ENCODE assay signal across 22 cellular contexts in genomic region chr1:215279682-215280081, GRCh38.
DNase-seq lines count a peak whose midpoint lies in the region; ATAC-seq and TF ChIP-seq lines count a peak whose summit lies in the region.
"Had no signal": no experiment of that assay in that cellular context is flagged by ENCODE, and none has a peak within 500 bp of the region (broad histone marks: within the 10 kb centered on the region; RNA-seq: fewer than 3 reads in every experiment).

No MANE protein-coding gene starts in this region.

- TF ChIP-seq CTCF in epithelial cell of proximal tubule (conservative IDR thresholded peaks at IDR 0.05; ENCODE audit: low read depth, low read length), result no peak

- H3K4me3 ChIP-seq in epithelial cell of proximal tubule (ENCODE audit: low read depth, low read length), result no peak overlapping the region
- H3K4me3 ChIP-seq: GM12878, GM23248, HAP-1 had no signal

- ATAC-seq in HG03378 (IDR thresholded peaks at IDR 0.05; ENCODE audit: unreplicated experiment), result no peak
- ATAC-seq: GM12878, SK-N-SH treated with all-trans-retinoic acid at 6 μM for 48 hours had no signal

- DNase-seq in DMS 273 (lab: John Stamatoyannopoulos, UW; ENCODE audit: unreplicated experiment) (peak; percentile 26), DMS 273 treated with DMSO at 0.1 percent for 48 hours (lab: John Stamatoyannopoulos, UW) (no peak), SHP77 (lab: John Stamatoyannopoulos, UW) (peak; percentile 3 to 7), SHP77 treated with DMSO at 0.1 percent for 48 hours (lab: John Stamatoyannopoulos, UW) (no peak), epithelial cell of proximal tubule (ENCODE audit: low read depth) (peak; percentile 81), renal cortical epithelial cell (ENCODE audit: low read depth) (peak; percentile 85), NCI-H226 (no peak)
- DNase-seq: BE2C; CD4-positive, CD25-positive, alpha-beta regulatory T cell; COR-L47; DMS53; EL; GM23248; Kasumi-1; MM.1S; NCI-H1092 treated with DMSO at 0.1 percent for 48 hours; NCI-H187 treated with DMSO at 0.1 percent for 48 hours; SIG-M5 had no signal

Comparison
In these comparisons a context has a peak if more than half of its experiments do, and no peak if none do; other contexts are left out.
1. DNase-seq: peak in DMS 273 (single experiment), SHP77 (2 of 2), epithelial cell of proximal tubule (single experiment) and renal cortical epithelial cell (single experiment); none in DMS 273 treated with DMSO at 0.1 percent for 48 hours (single experiment), SHP77 treated with DMSO at 0.1 percent for 48 hours (single experiment) and NCI-H226 (single experiment).